In genomic region chr13:46631184-46631542, GRCh38 we compare ENCODE assay signal across 17 cellular contexts.
DNase-seq lines count a peak whose midpoint lies in the region; ATAC-seq and TF ChIP-seq lines count a peak whose summit lies in the region.
"Had no signal": no experiment of that assay in that cellular context is flagged by ENCODE, and none has a peak within 500 bp of the region (broad histone marks: within the 10 kb centered on the region; RNA-seq: fewer than 3 reads in every experiment).

No MANE protein-coding gene starts in this region.

- H3K9me3 ChIP-seq in left ventricle myocardium inferior (replicated peaks) (no peaks in the 10 kb centered on the region), OCI-LY7 (ENCODE audit: low read length) (no peaks in the 10 kb centered on the region), mesodermal cell (ENCODE audit: control insufficient read depth, low read length) (no peaks in the 10 kb centered on the region)

- H3K4me1 ChIP-seq in left ventricle myocardium inferior: peaks cover 80% of the 10 kb centered on the region
- H3K4me1 ChIP-seq in OCI-LY7 (ENCODE audit: insufficient read depth, low read length, poor library complexity, severe bottlenecking): peaks cover 24% of the 10 kb centered on the region
- peaks cover 51% of the 10 kb centered on the region for H3K4me1 ChIP-seq in mesodermal cell (ENCODE audit: control insufficient read depth, insufficient read depth, low read length, poor library complexity, severe bottlenecking)

- H4K20me1 ChIP-seq in OCI-LY7 (ENCODE audit: insufficient read depth, low read length): no peaks in the 10 kb centered on the region

- H3K27ac ChIP-seq in left ventricle myocardium inferior (replicated peaks): peak overlapping the region; percentile 66
- no peak overlapping the region for H3K27ac ChIP-seq in OCI-LY7 (ENCODE audit: low read depth, low read length, poor library complexity, severe bottlenecking)
- peak overlapping the region; percentile 79 for H3K27ac ChIP-seq in mesodermal cell (ENCODE audit: low read depth, low read length, severe bottlenecking)

- POLR2A ChIA-PET in OCI-LY7 (lab: Charles Lee): interaction anchor here (0.7 to 1.8 kb wide), 3 partner anchors 9 to 549 kb away, joined by 4 to 5 read pairs (median 5); no protein-coding TSS in a partner anchor

- in situ Hi-C loops in KBM-7 (cut with MboI; ENCODE audit: low pct_unique_long_range_greater_than_20kb, low sequenced_read_pairs): no loop called here

- TF ChIP-seq CTCF in left ventricle myocardium inferior (IDR thresholded peaks at IDR 0.05; ENCODE audit: borderline replicate concordance) (no peak), OCI-LY7 (conservative IDR thresholded peaks at IDR 0.05; ENCODE audit: low read length) (no peak)

- H3K79me2 ChIP-seq in OCI-LY7 (ENCODE audit: insufficient read depth, low read depth, low read length): peaks cover 74% of the 10 kb centered on the region

- no peaks in the 10 kb centered on the region for H3K9me2 ChIP-seq in OCI-LY7 (ENCODE audit: insufficient read depth, low read length)

- no peaks in the 10 kb centered on the region for H3K27me3 ChIP-seq in left ventricle myocardium inferior (ENCODE audit: low read depth)

- intact Hi-C loops in left ventricle myocardium inferior (cut with micrococcal nuclease): no loop called here
- intact Hi-C loops in Right ventricle myocardium superior (cut with DNase I): no loop called here
- intact Hi-C loops in OCI-LY7 (cut with micrococcal nuclease; ENCODE audit: unreplicated experiment): no loop called here

- WGBS in mesodermal cell (ENCODE audit: insufficient coverage in 2 of 2), 2 experiments: 80% methylated on average over 2 of the region's 2 CpGs; no CpG with 5 or more reads in 1 of the 2 experiments

- BruUV-seq in OCI-LY7 (replicated peaks; lab: Mats Ljungman, UMichigan): no TSS peak

- no peak for DNase-seq in left ventricle myocardium inferior
- DNase-seq in Right ventricle myocardium superior: no peak
- no peak for DNase-seq in OCI-LY7 (ENCODE audit: low spot score)
- no peak for DNase-seq in NCI-H1105 treated with DMSO at 0.1 percent for 48 hours (lab: John Stamatoyannopoulos, UW)
- DNase-seq in AG20443 (ENCODE audit: low spot score): no peak
- DNase-seq in KBM-7: no peak
- DNase-seq: activated CD4-positive, alpha-beta T cell treated with anti-CD3 and anti-CD28 coated beads, Interleukin-2, amount 50 U/mL, for 48 hours; activated naive CD8-positive, alpha-beta T cell treated with anti-CD3 and anti-CD28 coated beads for 36 hours; activated T-cell treated with anti-CD3 and anti-CD28 coated beads, Interleukin-2, amount 50 U/mL, for 1 hour; Calu3; cortex of kidney; Karpas-422; NCI-H2107; NCI-H526 treated with DMSO at 0.1 percent for 48 hours; stimulated activated naive CD4-positive, alpha-beta T cell treated with Interleukin-2 at 50 U/mL for 16 hours had no signal

- H3K4me2 ChIP-seq in OCI-LY7 (ENCODE audit: low read length): 0 out of 2 replicates have a peak overlapping the region, but pooled peaks have one; percentile 0

- H3K36me3 ChIP-seq in left ventricle myocardium inferior (no peaks in the 10 kb centered on the region), OCI-LY7 (ENCODE audit: insufficient read depth, low read length) (no peaks in the 10 kb centered on the region), mesodermal cell (ENCODE audit: control insufficient read depth, insufficient read depth, low read length) (peaks cover 6% of the 10 kb centered on the region)

- H2AFZ ChIP-seq in OCI-LY7 (ENCODE audit: low read length): no peak overlapping the region

- CTCF ChIA-PET in OCI-LY7 (lab: Charles Lee; ENCODE audit: unreplicated experiment): no interaction called here

- ATAC-seq in Right ventricle myocardium superior (ENCODE audit: poor library complexity) (no peak), HG02938 (IDR thresholded peaks at IDR 0.05; ENCODE audit: unreplicated experiment) (no peak)

- H3K4me3 ChIP-seq in left ventricle myocardium inferior: no peak overlapping the region
- H3K4me3 ChIP-seq in OCI-LY7 (ENCODE audit: low read depth, low read length, poor library complexity, severe bottlenecking): no peak overlapping the region
- H3K4me3 ChIP-seq in mesodermal cell (ENCODE audit: extremely low read depth, insufficient read depth, low read length, poor library complexity, severe bottlenecking): no peak overlapping the region
